In genomic region chr15:38528279-38528678, GRCh38 we compare ENCODE assay signal across 11 cellular contexts. TPM values are rescaled to one million over a fixed set of nuclear protein-coding genes. Genes with fewer than 3 reads are reported as not detected.
DNase-seq lines count a peak whose midpoint lies in the region; ATAC-seq, FAIRE-seq and TF ChIP-seq lines count a peak whose summit lies in the region.
"Had no signal": no experiment of that assay in that cellular context is flagged by ENCODE, and none has a peak within 500 bp of the region (broad histone marks: within the 10 kb centered on the region; RNA-seq: fewer than 3 reads in every experiment).

No MANE protein-coding gene starts in this region.

- no peak overlapping the region for H4K8ac ChIP-seq in mesenchymal stem cell (ENCODE audit: low read length)

- peaks cover 10% of the 10 kb centered on the region for H3K4me1 ChIP-seq in keratinocyte (ENCODE audit: control insufficient read depth, extremely low read depth, insufficient read depth, low read length)
- peaks cover 2% of the 10 kb centered on the region for H3K4me1 ChIP-seq in mesenchymal stem cell (ENCODE audit: control insufficient read depth, insufficient read depth, low read depth, low read length)

- H2BK120ac ChIP-seq in mesenchymal stem cell (ENCODE audit: low read depth, low read length): no peak overlapping the region

- no peak overlapping the region for H3K4me3 Mint-ChIP-seq in activated naive CD8-positive, alpha-beta T cell treated with anti-CD3 and anti-CD28 coated beads, Interleukin-2, amount 10 ng/mL, durations not matched to agents 7 days and 5 days
- H3K4me3 Mint-ChIP-seq: nephron progenitor cell had no signal

- H3K36me3 Mint-ChIP-seq in activated naive CD8-positive, alpha-beta T cell treated with anti-CD3 and anti-CD28 coated beads, Interleukin-2, amount 10 ng/mL, durations not matched to agents 7 days and 5 days: peaks cover 69% of the 10 kb centered on the region

- H3K9ac ChIP-seq in keratinocyte (ENCODE audit: control insufficient read depth, extremely low read depth, insufficient read depth, low read length) (no peak overlapping the region), mesenchymal stem cell (ENCODE audit: low read length) (no peak overlapping the region)

- no peak overlapping the region for H2BK15ac ChIP-seq in mesenchymal stem cell (ENCODE audit: low read depth, poor library complexity, severe bottlenecking)

- H3K18ac ChIP-seq in mesenchymal stem cell (ENCODE audit: low read depth in 1 of 2, low read length in 2 of 2): no peak overlapping the region

- H3K4me3 ChIP-seq in keratinocyte (ENCODE audit: control insufficient read depth in 2 of 3, extremely low read depth in 1 of 3, insufficient read depth in 2 of 3, low read depth in 1 of 3, low read length in 3 of 3) (no peak overlapping the region), mesenchymal stem cell (ENCODE audit: insufficient read depth in 1 of 2, low read depth in 1 of 2, low read length in 2 of 2) (no peak overlapping the region)

- DNase-seq in AG20443 (ENCODE audit: low spot score) (peak; percentile 50), GM03348 (ENCODE audit: low spot score) (peak; percentile 61), keratinocyte (ENCODE audit: low read depth, low spot score) (no peak), GM12891 (ENCODE audit: insufficient read length, low spot score) (no peak), mesenchymal stem cell (no peak)
- DNase-seq in activated naive CD8-positive, alpha-beta T cell treated with anti-CD3 and anti-CD28 coated beads, Interleukin-2, amount 10 ng/mL, durations not matched to agents 7 days and 5 days: no peak
- DNase-seq: GDM1, H7, nephron progenitor cell had no signal

- POLR2A ChIA-PET in activated naive CD8-positive, alpha-beta T cell treated with anti-CD3 and anti-CD28 coated beads, Interleukin-2, amount 10 ng/mL, durations not matched to agents 7 days and 5 days (lab: Charles Lee): no interaction called here

- H3K9me3 ChIP-seq in keratinocyte (ENCODE audit: control insufficient read depth, low read depth, low read length): no peaks in the 10 kb centered on the region
- no peaks in the 10 kb centered on the region for H3K9me3 ChIP-seq in mesenchymal stem cell (ENCODE audit: control insufficient read depth, low read length)

- FAIRE-seq in keratinocyte (lab: Jason Lieb, UNC): peak; percentile 70
- FAIRE-seq in GM12891 (lab: Jason Lieb, UNC): no peak

- no peaks in the 10 kb centered on the region for H3K79me2 ChIP-seq in keratinocyte (ENCODE audit: control insufficient read depth, insufficient read depth, low read length)

- H3K9me1 ChIP-seq in keratinocyte (ENCODE audit: control insufficient read depth, extremely low read depth, insufficient read depth, low read length): no peaks in the 10 kb centered on the region

- H3K27ac ChIP-seq in keratinocyte (ENCODE audit: control insufficient read depth, insufficient read depth, low read length) (no peak overlapping the region), mesenchymal stem cell (ENCODE audit: low read length, poor library complexity, severe bottlenecking) (no peak overlapping the region)

- H2BK12ac ChIP-seq in mesenchymal stem cell (ENCODE audit: low read length in 2 of 2): no peak overlapping the region

- dilution Hi-C loops in keratinocyte (cut with MboI; ENCODE audit: extremely low pct_ligation_motif_present, low sequenced_read_pairs): no loop called here

- peaks cover 52% of the 10 kb centered on the region for H3K4me1 Mint-ChIP-seq in activated naive CD8-positive, alpha-beta T cell treated with anti-CD3 and anti-CD28 coated beads, Interleukin-2, amount 10 ng/mL, durations not matched to agents 7 days and 5 days

- H2AK5ac ChIP-seq in mesenchymal stem cell (ENCODE audit: low read length, severe bottlenecking): no peak overlapping the region

- no peak overlapping the region for H3K23ac ChIP-seq in mesenchymal stem cell (ENCODE audit: low read length in 2 of 2)

- H3K4me2 ChIP-seq in keratinocyte (ENCODE audit: control insufficient read depth, extremely low read depth, insufficient read depth, low read depth, low read length): no peak overlapping the region
- no peak overlapping the region for H3K4me2 ChIP-seq in mesenchymal stem cell (ENCODE audit: low read length, poor library complexity, severe bottlenecking)

- no peak for TF ChIP-seq POLR2A in GM12891 (IDR thresholded peaks at IDR 0.05; ENCODE audit: low read depth, low read length)

- no CpG with 5 or more reads among the region's 1 CpG for WGBS in mesenchymal stem cell

- H3K4ac ChIP-seq in mesenchymal stem cell (ENCODE audit: low read depth in 1 of 2, low read length in 2 of 2): no peak overlapping the region

- no peaks in the 10 kb centered on the region for H3K27me3 Mint-ChIP-seq in activated naive CD8-positive, alpha-beta T cell treated with anti-CD3 and anti-CD28 coated beads, Interleukin-2, amount 10 ng/mL, durations not matched to agents 7 days and 5 days

- H3K27ac Mint-ChIP-seq in activated naive CD8-positive, alpha-beta T cell treated with anti-CD3 and anti-CD28 coated beads, Interleukin-2, amount 10 ng/mL, durations not matched to agents 7 days and 5 days: peak overlapping the region; percentile 21
- H3K27ac Mint-ChIP-seq: nephron progenitor cell had no signal

- peaks cover 3% of the 10 kb centered on the region for H3K27me3 ChIP-seq in keratinocyte (ENCODE audit: control insufficient read depth, extremely low read depth, insufficient read depth, low read length)
- peaks cover 0 to 6% of the 10 kb centered on the region in 2 experiments for H3K27me3 ChIP-seq in mesenchymal stem cell (ENCODE audit: control insufficient read depth in 1 of 2, insufficient read depth in 1 of 2, low read length in 2 of 2)

- no peak for ATAC-seq in activated naive CD8-positive, alpha-beta T cell treated with anti-CD3 and anti-CD28 coated beads, Interleukin-2, amount 10 ng/mL, durations not matched to agents 7 days and 5 days (ENCODE audit: low read depth)
- no peak for ATAC-seq in HG02623 (IDR thresholded peaks at IDR 0.05; ENCODE audit: unreplicated experiment)
- ATAC-seq: activated CD4-positive, CD25-positive, alpha-beta regulatory T cell treated with anti-CD3 and anti-CD28 coated beads, Interleukin-2, amount 50 U/mL, for 24 hours had no signal

- no peaks in the 10 kb centered on the region for H3K79me1 ChIP-seq in mesenchymal stem cell (replicated peaks; ENCODE audit: low read length, poor library complexity, severe bottlenecking)

- no peaks in the 10 kb centered on the region for H4K20me1 ChIP-seq in keratinocyte (ENCODE audit: control insufficient read depth, extremely low read depth, insufficient read depth, low read length)

- no peak overlapping the region for H4K91ac ChIP-seq in mesenchymal stem cell (ENCODE audit: low read length)

- H3K14ac ChIP-seq in mesenchymal stem cell (ENCODE audit: low read length in 2 of 2): no peak overlapping the region

- H3K9me3 Mint-ChIP-seq in activated naive CD8-positive, alpha-beta T cell treated with anti-CD3 and anti-CD28 coated beads, Interleukin-2, amount 10 ng/mL, durations not matched to agents 7 days and 5 days: peaks cover 6% of the 10 kb centered on the region
- H3K9me3 Mint-ChIP-seq: nephron progenitor cell had no signal

- H2AFZ ChIP-seq in keratinocyte (ENCODE audit: control insufficient read depth, low read length): no peak overlapping the region
- H2AFZ ChIP-seq in mesenchymal stem cell (ENCODE audit: low read depth, low read length): no peak overlapping the region

- H3K36me3 ChIP-seq in keratinocyte (ENCODE audit: control insufficient read depth in 2 of 2, extremely low read depth in 1 of 2, insufficient read depth in 2 of 2, low read length in 2 of 2) (no peaks in the 10 kb centered on the region), mesenchymal stem cell (ENCODE audit: control insufficient read depth in 1 of 2, insufficient read depth in 2 of 2, low read depth in 1 of 2, low read length in 2 of 2) (no peaks in the 10 kb centered on the region)

- no peak overlapping the region for H2BK5ac ChIP-seq in mesenchymal stem cell (ENCODE audit: low read depth, low read length, poor library complexity, severe bottlenecking)

- no peak for TF ChIP-seq CTCF in keratinocyte (optimal IDR thresholded peaks at IDR 0.05 in 1 of 3, IDR thresholded peaks at IDR 0.05 in 1 of 3, conservative IDR thresholded peaks at IDR 0.05 in 1 of 3; ENCODE audit: extremely low read depth in 1 of 3, insufficient read depth in 2 of 3, low read length in 3 of 3)

TF ChIP-seq in GM12891, 5 proteins besides CTCF, POLR2A, EP300 and RAD21:
- TF ChIP-seq POU2F2 (IDR thresholded peaks at IDR 0.05; ENCODE audit: low read depth, low read length) (no peak), TAF1 (IDR thresholded peaks at IDR 0.05; ENCODE audit: low read depth, low read length) (no peak), PAX5 (IDR thresholded peaks at IDR 0.05; ENCODE audit: insufficient read depth, low read length, severe bottlenecking) (no peak), POLR2AphosphoS5 (IDR thresholded peaks at IDR 0.05; ENCODE audit: low read depth, low read length) (no peak), SPI1 (IDR thresholded peaks at IDR 0.05; ENCODE audit: low read depth, low read length) (no peak)

RNA-seq across cellular contexts. Expression of gene RASGRP1, which starts 36.3 kb away (rescaled TPM):
- 100 to 1,000 TPM; 175 to 179 TPM for total RNA-seq in activated naive CD8-positive, alpha-beta T cell treated with anti-CD3 and anti-CD28 coated beads, Interleukin-2, amount 10 ng/mL, durations not matched to agents 7 days and 5 days
- polyA plus RNA-seq in keratinocyte: 0.05 to 1.1 TPM (median 0.28 TPM) in 3 replicates
- polyA plus RNA-seq in keratinocyte (2011; ENCODE audit: low read depth): 1.4 TPM
- polyA plus RNA-seq in keratinocyte (2011; cell fraction: cytosol; rRNA removed): 0.12 and 0.36 TPM in 2 replicates
- 0.28 and 0.29 TPM in 2 replicates for polyA plus RNA-seq in keratinocyte (2011; cell fraction: nucleus; rRNA removed)
- 0.08 and 1.0 TPM in 2 replicates for polyA plus RNA-seq in keratinocyte (2012; ENCODE audit: low replicate concordance)
- 0.67 to 3.1 TPM in 2 of 3 replicates, not detected in the other for polyA minus RNA-seq in keratinocyte
- polyA minus RNA-seq in keratinocyte (2011; cell fraction: cytosol; rRNA and poly(A)+ RNA removed): not detected
- polyA minus RNA-seq in keratinocyte (2011; cell fraction: nucleus; rRNA and poly(A)+ RNA removed): 0.32 and 0.62 TPM in 2 replicates
- polyA plus RNA-seq in GM12891 (2012; ENCODE audit: low read depth, missing spikeins): 6.3 TPM
- polyA plus RNA-seq in mesenchymal stem cell (2013, experiment 1 of 2): 0.01 TPM
- polyA plus RNA-seq in mesenchymal stem cell (2013, experiment 2 of 2): 0.01 TPM

Comparison
In these comparisons a context has a peak if more than half of its experiments do, and no peak if none do; other contexts are left out.
1. DNase-seq: peak in AG20443 (single experiment) and GM03348 (single experiment); none in activated naive CD8-positive, alpha-beta T cell treated with anti-CD3 and anti-CD28 coated beads, Interleukin-2, amount 10 ng/mL, durations not matched to agents 7 days and 5 days (single experiment), keratinocyte (single experiment), GM12891 (single experiment) and mesenchymal stem cell (single experiment).